In the genomic region with DNA sequence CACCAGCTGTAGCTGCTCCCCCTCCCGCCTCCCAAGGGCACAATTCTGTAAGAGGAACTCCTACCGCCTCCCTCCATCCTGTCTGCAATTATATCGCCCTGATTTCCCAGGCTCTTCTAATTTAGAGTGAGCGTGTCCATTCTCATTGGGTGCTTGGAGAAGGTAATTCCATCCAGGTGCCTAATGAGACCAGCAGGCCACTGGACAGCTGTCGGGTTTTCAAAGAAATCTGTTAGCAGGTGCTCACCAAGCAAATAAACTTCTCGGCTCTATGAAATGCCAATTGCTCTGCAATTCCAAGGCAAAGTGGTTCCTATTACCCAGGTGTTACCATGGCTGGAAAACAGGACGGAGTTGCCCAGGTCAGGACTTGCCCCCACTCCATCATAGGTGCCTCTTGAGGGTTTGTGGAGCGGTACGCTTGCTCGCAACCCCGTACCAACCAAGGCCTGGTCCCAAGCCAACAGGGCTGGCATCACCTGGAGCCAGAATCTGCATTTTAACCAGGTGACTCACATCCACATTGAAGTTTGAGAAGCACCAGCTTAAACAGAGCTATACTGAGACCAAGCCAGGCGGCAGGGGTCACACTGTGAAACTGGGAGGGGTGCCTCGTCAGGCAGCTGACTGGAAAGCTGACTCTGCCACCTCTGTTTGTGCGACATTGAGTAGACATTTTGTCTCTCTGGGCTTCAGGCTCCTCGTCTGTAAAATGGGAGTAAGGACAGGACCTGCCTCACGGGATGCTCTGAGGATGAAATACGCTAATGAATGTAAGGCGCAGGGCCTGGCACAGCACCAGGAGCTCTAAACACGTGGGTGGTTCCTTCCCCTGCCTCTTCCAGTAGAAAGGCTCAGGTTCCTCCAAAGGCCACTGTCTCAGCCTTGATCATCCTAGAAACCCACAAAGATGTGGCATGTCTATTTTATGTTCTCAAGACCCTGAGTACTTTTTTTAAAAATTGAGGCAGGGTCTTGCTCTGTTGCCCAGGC, we compare ENCODE assay signal across 16 cellular contexts. TPM values are rescaled to one million over a fixed set of nuclear protein-coding genes. Genes with fewer than 3 reads are reported as not detected.
A peak's percentile ranks its signal among the peaks of the same experiment; 100 is the strongest.
DNase-seq lines count a peak whose midpoint lies in the region; ATAC-seq, FAIRE-seq and TF ChIP-seq lines count a peak whose summit lies in the region.
"Had no signal": no experiment of that assay in that cellular context is flagged by ENCODE, and none has a peak within 500 bp of the region (broad histone marks: within the 10 kb centered on the region; RNA-seq: fewer than 3 reads in every experiment).

No MANE protein-coding gene starts in this region.

- no peak overlapping the region for H2AFZ ChIP-seq in K562 (ENCODE audit: low read depth, low read length)

- no peak for TF ChIP-seq RAD21 in K562 (CRISPR knock-in tag; conservative IDR thresholded peaks at IDR 0.05 in 1 of 2, IDR thresholded peaks at IDR 0.05 in 1 of 2)

- H3K9me3 ChIP-seq in K562 (replicated peaks; ENCODE audit: control insufficient read depth, insufficient read depth, low read depth, low read length) = no peaks in the 10 kb centered on the region
- H3K9me3 ChIP-seq in thyroid gland = no peaks in the 10 kb centered on the region
- H3K9me3 ChIP-seq: A549, gastrocnemius medialis, psoas muscle, SJCRH30 had no signal

- H3K79me2 ChIP-seq in K562 (ENCODE audit: control insufficient read depth, insufficient read depth, low read length) = no peaks in the 10 kb centered on the region

- H3K4me3 ChIP-seq in K562 = no peak overlapping the region
- H3K4me3 ChIP-seq in thyroid gland (replicated peaks in 1 of 3) = no peak overlapping the region
- H3K4me3 ChIP-seq: A549, gastrocnemius medialis, psoas muscle, SJCRH30 had no signal

- ATAC-seq in activated CD8-positive, alpha-beta memory T cell treated with anti-CD3 and anti-CD28 coated beads, Interleukin-2, amount 10 ng/mL, durations not matched to agents 7 days and 5 days = no peak
- ATAC-seq in K562 (no peak), HG03571 (IDR thresholded peaks at IDR 0.05; ENCODE audit: unreplicated experiment) (no peak), GM21619 (IDR thresholded peaks at IDR 0.05; ENCODE audit: unreplicated experiment) (no peak)
- ATAC-seq: A549, gastrocnemius medialis, psoas muscle had no signal

- FAIRE-seq in K562 (lab: Jason Lieb, UNC) = peak; percentile 40
- FAIRE-seq: A549 had no signal

- TF ChIP-seq POLR2A in K562 (conservative IDR thresholded peaks at IDR 0.05) = no peak
- no peak for TF ChIP-seq POLR2A in thyroid gland (IDR thresholded peaks at IDR 0.05)

- no peak overlapping the region; a peak in 1 of 4 replicates for H3K9ac ChIP-seq in K562 (ENCODE audit: insufficient read depth in 1 of 2, low read depth in 2 of 2, low read length in 2 of 2)

- H3K4me1 ChIP-seq in K562 (replicated peaks in 1 of 2; ENCODE audit: control insufficient read depth in 2 of 2, insufficient read depth in 2 of 2, low read length in 2 of 2) (peaks cover 0 to 17% of the 10 kb centered on the region in 2 experiments; a peak in 3 of 5 replicates), thyroid gland (peaks cover 4 to 11% of the 10 kb centered on the region in 2 donors)
- H3K4me1 ChIP-seq: A549, gastrocnemius medialis, psoas muscle, SJCRH30 had no signal

- H3K9me1 ChIP-seq in K562 (ENCODE audit: control insufficient read depth, insufficient read depth, low read length) = no peaks in the 10 kb centered on the region

- no peak overlapping the region for H3K27ac ChIP-seq in K562 (ENCODE audit: extremely low read depth, low read depth, low read length)
- H3K27ac ChIP-seq in thyroid gland = peak overlapping the region; percentile 3 to 21 (median 9)
- H3K27ac ChIP-seq: A549, gastrocnemius medialis, psoas muscle, SJCRH30 had no signal

- H3K9me3 Mint-ChIP-seq in activated CD8-positive, alpha-beta memory T cell treated with anti-CD3 and anti-CD28 coated beads, Interleukin-2, amount 10 ng/mL, durations not matched to agents 7 days and 5 days (ENCODE audit: low read depth) = no peaks in the 10 kb centered on the region
- H3K9me3 Mint-ChIP-seq: stimulated activated naive CD8-positive, alpha-beta T cell treated with anti-CD3 and anti-CD28 coated beads, Interleukin-15, Interleukin-2, amounts not matched to agents 100 ng/mL and 50 ng/mL, for 24 hours had no signal

- peaks cover 93% of the 10 kb centered on the region for H3K4me1 Mint-ChIP-seq in activated CD8-positive, alpha-beta memory T cell treated with anti-CD3 and anti-CD28 coated beads, Interleukin-2, amount 10 ng/mL, durations not matched to agents 7 days and 5 days

- H3K27me3 ChIP-seq in K562 (ENCODE audit: control insufficient read depth in 2 of 2, insufficient read depth in 2 of 2, low read length in 2 of 2) (peaks cover 2 to 16% of the 10 kb centered on the region in 2 experiments; a peak in 3 of 5 replicates), thyroid gland (no peaks in the 10 kb centered on the region)
- H3K27me3 ChIP-seq: SJCRH30 had no signal

- no peak overlapping the region for H3K4me3 Mint-ChIP-seq in activated CD8-positive, alpha-beta memory T cell treated with anti-CD3 and anti-CD28 coated beads, Interleukin-2, amount 10 ng/mL, durations not matched to agents 7 days and 5 days
- H3K4me3 Mint-ChIP-seq: stimulated activated naive CD8-positive, alpha-beta T cell treated with anti-CD3 and anti-CD28 coated beads, Interleukin-15, Interleukin-2, amounts not matched to agents 100 ng/mL and 50 ng/mL, for 24 hours had no signal

- H3K27ac Mint-ChIP-seq in activated CD8-positive, alpha-beta memory T cell treated with anti-CD3 and anti-CD28 coated beads, Interleukin-2, amount 10 ng/mL, durations not matched to agents 7 days and 5 days = peak overlapping the region; percentile 96

- CTCF ChIA-PET in activated CD8-positive, alpha-beta memory T cell treated with anti-CD3 and anti-CD28 coated beads, Interleukin-2, amount 10 ng/mL, durations not matched to agents 7 days and 5 days (lab: Charles Lee) = interaction anchor here (1.1 to 6.2 kb wide), 6 partner anchors 10 to 218 kb away, joined by 3 to 52 read pairs (median 5); no protein-coding TSS in a partner anchor
- CTCF ChIA-PET in K562 (lab: Yijun Ruan, JAX; ENCODE audit: low intra/inter-chr PET ratio) = interaction anchor here (0.7 kb wide), 1 partner anchor 97 kb away, joined by 3 read pairs; a partner anchor contains a TSS

- TF ChIP-seq CTCF in K562 (IDR thresholded peaks at IDR 0.05 in 2 of 3, conservative IDR thresholded peaks at IDR 0.05 in 1 of 3; ENCODE audit: insufficient read depth in 2 of 3, low read depth in 1 of 3, low read length in 3 of 3) (no peak), thyroid gland (IDR thresholded peaks at IDR 0.05) (no peak)

- BruUV-seq in K562 (replicated peaks; lab: Mats Ljungman, UMichigan) = no TSS peak

- no peak for TF ChIP-seq EP300 in K562 (IDR thresholded peaks at IDR 0.05; ENCODE audit: low read length)

- 29% methylated on average over 19 of the region's 19 CpGs for WGBS in K562 (ENCODE audit: insufficient coverage, low coverage, missing lambda C conversion rate)
- 54 to 58% methylated on average over 19 of the region's 19 CpGs for WGBS in thyroid gland, 2 donors

- H3K4me2 ChIP-seq in K562 (ENCODE audit: insufficient read depth, low read length) = no peak overlapping the region
- H3K4me2 ChIP-seq: A549 had no signal

- H3K36me3 Mint-ChIP-seq in activated CD8-positive, alpha-beta memory T cell treated with anti-CD3 and anti-CD28 coated beads, Interleukin-2, amount 10 ng/mL, durations not matched to agents 7 days and 5 days = peaks cover 37% of the 10 kb centered on the region

- no peak for DNase-seq in activated CD8-positive, alpha-beta memory T cell treated with anti-CD3 and anti-CD28 coated beads, Interleukin-2, amount 10 ng/mL, durations not matched to agents 7 days and 5 days
- DNase-seq in activated CD8-positive, alpha-beta memory T cell treated with anti-CD3 and anti-CD28 coated beads, Interleukin-2, amount 50 U/mL, for 48 hours = no peak
- DNase-seq in NCI-H2171 treated with DMSO at 0.1 percent for 48 hours (lab: John Stamatoyannopoulos, UW) (peak; percentile 99), K562 (ENCODE audit: extremely low read depth in 1 of 4, low spot score in 3 of 4) (no peak), thyroid gland (peak; percentile 80 to 90), amniotic stem cell (lab: John Stamatoyannopoulos, UW) (no peak)
- DNase-seq: activated CD4-positive, alpha-beta T cell treated with anti-CD3 and anti-CD28 coated beads for 48 hours; dermis blood vessel endothelial cell; gastrocnemius medialis; psoas muscle; SJCRH30; stimulated activated CD4-positive, alpha-beta T cell treated with anti-CD3 and anti-CD28 coated beads, Interleukin-2, amount 100 ng/mL, for 24 hours had no signal

- H3K27me3 Mint-ChIP-seq in activated CD8-positive, alpha-beta memory T cell treated with anti-CD3 and anti-CD28 coated beads, Interleukin-2, amount 10 ng/mL, durations not matched to agents 7 days and 5 days = no peaks in the 10 kb centered on the region
- H3K27me3 Mint-ChIP-seq: stimulated activated naive CD8-positive, alpha-beta T cell treated with anti-CD3 and anti-CD28 coated beads, Interleukin-15, Interleukin-2, amounts not matched to agents 100 ng/mL and 50 ng/mL, for 24 hours had no signal

- H3K36me3 ChIP-seq in K562 (ENCODE audit: control insufficient read depth, insufficient read depth, low read length) (no peaks in the 10 kb centered on the region), thyroid gland (no peaks in the 10 kb centered on the region)
- H3K36me3 ChIP-seq: gastrocnemius medialis, SJCRH30 had no signal

- POLR2A ChIA-PET in K562 (lab: Yijun Ruan, JAX) = interaction anchor here (0.7 to 2.0 kb wide), 4 partner anchors 16 to 405 kb away, joined by 3 to 6 read pairs (median 3); a partner anchor contains a TSS

- in situ Hi-C loops in K562 (cut with MboI) = no loop called here

- H4K20me1 ChIP-seq in K562 (replicated peaks; ENCODE audit: control insufficient read depth, insufficient read depth, low read length) = no peaks in the 10 kb centered on the region

- intact Hi-C loops in K562 (cut with micrococcal nuclease) = no loop called here
- intact Hi-C loops in thyroid gland (cut with DNase I) = no loop called here

RNA-seq across cellular contexts. Expression of a gene that starts 16.6 kb away (rescaled TPM):
- total RNA-seq in activated CD8-positive, alpha-beta memory T cell treated with anti-CD3 and anti-CD28 coated beads, Interleukin-2, amount 10 ng/mL, durations not matched to agents 7 days and 5 days = 10 to 100 TPM; 37.9 to 73.9 TPM
- 28.0 and 31.3 TPM in 2 replicates for total RNA-seq in K562 (2011; cell fraction: chromatin; rRNA removed; ENCODE audit: low replicate concordance)
- total RNA-seq in K562 (2011; cell fraction: nucleolus; rRNA removed) = 15.3 and 17.1 TPM in 2 replicates
- 20.8 and 27.1 TPM in 2 replicates for total RNA-seq in K562 (2011; cell fraction: nucleoplasm; rRNA removed)
- total RNA-seq in K562 (2014; rRNA removed) = 6.1 and 7.8 TPM in 2 replicates
- 5.2 and 5.6 TPM in 2 replicates for total RNA-seq in K562 (2014; rRNA removed; fragmentation: Illumina TruSeq; extraction: Trizol)
- total RNA-seq in K562 (2015; rRNA removed; fragmentation: Illumina TruSeq; extraction: Trizol) = 6.5 and 6.6 TPM in 2 replicates
- 9.8 and 10.0 TPM in 2 replicates for total RNA-seq in K562 (2021)
- polyA plus RNA-seq in K562 (2011; rRNA removed) = 13.2 and 14.5 TPM in 2 replicates
- polyA plus RNA-seq in K562 (2011; cell fraction: cytosol; rRNA removed) = 10.5 and 17.4 TPM in 2 replicates
- 10.3 and 11.5 TPM in 2 replicates for polyA plus RNA-seq in K562 (2011; cell fraction: nucleus; rRNA removed)
- 7.7 and 9.3 TPM in 2 replicates for polyA plus RNA-seq in K562 (2012)
- polyA plus RNA-seq in K562 (2014; fragmentation: Illumina TruSeq; extraction: Trizol) = 8.7 and 8.8 TPM in 2 replicates
- polyA plus RNA-seq in K562 (2014; fragmentation: Nextera tagmentation; extraction: Ambion mirVana) = 1 to 10 TPM; 1.4 to 1.8 TPM
- 6.2 and 6.3 TPM in 2 replicates for polyA plus RNA-seq in K562 (2014; rRNA removed)
- 14.5 and 17.2 TPM in 2 replicates for polyA minus RNA-seq in K562 (2011; rRNA and poly(A)+ RNA removed)
- 9.0 and 11.2 TPM in 2 replicates for polyA minus RNA-seq in K562 (2011; cell fraction: cytosol; rRNA and poly(A)+ RNA removed)
- polyA minus RNA-seq in K562 (2011; cell fraction: nucleus; rRNA and poly(A)+ RNA removed) = 7.8 and 14.0 TPM in 2 replicates
- total RNA-seq in thyroid gland = 10 to 100 TPM; 14.5 to 19.2 (median 16.3) TPM

Comparison
In these comparisons a context has a peak if more than half of its experiments do, and no peak if none do; other contexts are left out.
1. DNase-seq: peak in NCI-H2171 treated with DMSO at 0.1 percent for 48 hours (single experiment) and thyroid gland (2 of 2); none in activated CD8-positive, alpha-beta memory T cell treated with anti-CD3 and anti-CD28 coated beads, Interleukin-2, amount 10 ng/mL, durations not matched to agents 7 days and 5 days (single experiment), activated CD8-positive, alpha-beta memory T cell treated with anti-CD3 and anti-CD28 coated beads, Interleukin-2, amount 50 U/mL, for 48 hours (single experiment), K562 (0 of 4) and amniotic stem cell (single experiment).